Comparison of ENCODE assay signal across 13 cellular contexts in genomic region chr3:157166559-157166958, GRCh38. TPM values are rescaled to one million over a fixed set of nuclear protein-coding genes. Genes with fewer than 3 reads are reported as not detected.
DNase-seq lines count a peak whose midpoint lies in the region; ATAC-seq, FAIRE-seq and TF ChIP-seq lines count a peak whose summit lies in the region.
"Had no signal": no experiment of that assay in that cellular context is flagged by ENCODE, and none has a peak within 500 bp of the region (broad histone marks: within the 10 kb centered on the region; RNA-seq: fewer than 3 reads in every experiment).

No MANE protein-coding gene starts in this region.

- H3K9me3 Mint-ChIP-seq in CD8-positive, alpha-beta memory T cell: no peaks in the 10 kb centered on the region
- no peaks in the 10 kb centered on the region for H3K9me3 Mint-ChIP-seq in neural progenitor cell
- H3K9me3 Mint-ChIP-seq: activated naive CD8-positive, alpha-beta T cell treated with anti-CD3 and anti-CD28 coated beads, Interleukin-2, amount 10 ng/mL, durations not matched to agents 7 days and 5 days had no signal

- SMC1A ChIA-PET in GM12878 (lab: Charles Lee; ENCODE audit: uncharacterized antibody, unreplicated experiment): interaction anchor here (1.2 kb wide), 1 partner anchor 35 kb away, joined by 3 read pairs; no protein-coding TSS in a partner anchor

- POLR2A ChIA-PET in GM12878 (lab: Charles Lee) (interaction anchor here (1.0 to 1.2 kb wide), 2 partner anchors 8 to 10 kb away, joined by 3 to 7 read pairs; no protein-coding TSS in a partner anchor), SK-N-SH (lab: Yijun Ruan, JAX) (no interaction called here)
- POLR2A ChIA-PET in CD8-positive, alpha-beta memory T cell (lab: Charles Lee): no interaction called here

- no peak overlapping the region for H3K4me3 Mint-ChIP-seq in CD8-positive, alpha-beta memory T cell
- no peak overlapping the region for H3K4me3 Mint-ChIP-seq in neural progenitor cell
- H3K4me3 Mint-ChIP-seq: activated naive CD8-positive, alpha-beta T cell treated with anti-CD3 and anti-CD28 coated beads, Interleukin-2, amount 10 ng/mL, durations not matched to agents 7 days and 5 days had no signal

- ATAC-seq in GM19351 (IDR thresholded peaks at IDR 0.05; ENCODE audit: unreplicated experiment): peak; percentile 72
- ATAC-seq in HG03060 (IDR thresholded peaks at IDR 0.05; ENCODE audit: low read depth, unreplicated experiment): peak; percentile 78
- peak; percentile 89 for ATAC-seq in GM12878
- ATAC-seq: left lung had no signal

- intact Hi-C loops in GM12878 (cut with micrococcal nuclease; ENCODE audit: unreplicated experiment): loop anchor here (10.0 kb wide), 1 partner anchor 1292 kb away; the partner anchor contains the start of gene GMPS

- TF ChIP-seq POLR2A in GM12878 (IDR thresholded peaks at IDR 0.05; ENCODE audit: low read depth, low read length) (no peak), suprapubic skin (IDR thresholded peaks at IDR 0.05) (no peak)

- WGBS in GM12878 (ENCODE audit: insufficient coverage, insufficient replicate concordance, low lambda C conversion rate, missing lambda C conversion rate): 28% methylated on average over 2 of the region's 2 CpGs
- 77% methylated on average over 2 of the region's 2 CpGs for WGBS in suprapubic skin
- 84% methylated on average over 2 of the region's 2 CpGs for WGBS in SK-N-SH (ENCODE audit: low lambda C conversion rate)

- H3K4me2 ChIP-seq in GM12878 (ENCODE audit: control insufficient read depth, insufficient read depth) (no peak overlapping the region), neural progenitor cell (no peak overlapping the region), SK-N-SH (no peak overlapping the region)

- H3K36me3 ChIP-seq in GM12878 (ENCODE audit: control insufficient read depth in 2 of 2, insufficient read depth in 2 of 2, low read length in 1 of 2): no peaks in the 10 kb centered on the region; a peak in 1 of 4 replicates
- no peaks in the 10 kb centered on the region for H3K36me3 ChIP-seq in CD8-positive, alpha-beta memory T cell (ENCODE audit: insufficient read depth, low read length)
- no peaks in the 10 kb centered on the region for H3K36me3 ChIP-seq in neural progenitor cell
- no peaks in the 10 kb centered on the region for H3K36me3 ChIP-seq in suprapubic skin
- H3K36me3 ChIP-seq in SK-N-SH (replicated peaks in 1 of 2; ENCODE audit: control insufficient read depth in 1 of 2, insufficient read depth in 2 of 2, low read length in 1 of 2): peaks cover 0 to 4% of the 10 kb centered on the region in 2 experiments
- H3K36me3 ChIP-seq: left lung had no signal

- no peak for TF ChIP-seq EP300 in GM12878 (IDR thresholded peaks at IDR 0.05; ENCODE audit: borderline replicate concordance in 1 of 2, control insufficient read depth in 1 of 2, low read depth in 2 of 2, low read length in 2 of 2)
- TF ChIP-seq EP300 in suprapubic skin (IDR thresholded peaks at IDR 0.05): no peak
- no peak for TF ChIP-seq EP300 in SK-N-SH (IDR thresholded peaks at IDR 0.05; ENCODE audit: borderline replicate concordance in 1 of 2, low read depth in 1 of 2, low read length in 1 of 2)

- H3K4me3 ChIP-seq in GM12878 (no peak overlapping the region), neural progenitor cell (no peak overlapping the region), suprapubic skin (no peak overlapping the region), SK-N-SH (ENCODE audit: low read depth in 2 of 2, low read length in 1 of 2) (no peak overlapping the region)
- no peak overlapping the region for H3K4me3 ChIP-seq in CD8-positive, alpha-beta memory T cell (ENCODE audit: low read length)
- H3K4me3 ChIP-seq: left lung had no signal

- H3K36me3 Mint-ChIP-seq in CD8-positive, alpha-beta memory T cell: no peaks in the 10 kb centered on the region
- peaks cover 3% of the 10 kb centered on the region for H3K36me3 Mint-ChIP-seq in neural progenitor cell

- H3K4me1 ChIP-seq in GM12878 (ENCODE audit: control insufficient read depth, insufficient read depth, low read length) (no peaks in the 10 kb centered on the region; the same call in 1 of the 2 replicates), neural progenitor cell (peaks cover 8% of the 10 kb centered on the region), suprapubic skin (no peaks in the 10 kb centered on the region), SK-N-SH (ENCODE audit: control insufficient read depth in 1 of 2, insufficient read depth in 2 of 2, low read depth in 1 of 2, low read length in 1 of 2) (no peaks in the 10 kb centered on the region)
- no peaks in the 10 kb centered on the region for H3K4me1 ChIP-seq in CD8-positive, alpha-beta memory T cell (ENCODE audit: insufficient read depth, low read length)

- peak overlapping the region in 1 of 8 donors; percentile 39 for H3K27ac Mint-ChIP-seq in CD8-positive, alpha-beta memory T cell
- no peak overlapping the region for H3K27ac Mint-ChIP-seq in neural progenitor cell
- H3K27ac Mint-ChIP-seq: activated naive CD8-positive, alpha-beta T cell treated with anti-CD3 and anti-CD28 coated beads, Interleukin-2, amount 10 ng/mL, durations not matched to agents 7 days and 5 days had no signal

- H3K9me2 ChIP-seq in SK-N-SH: no peaks in the 10 kb centered on the region

- no TSS peak for BruUV-seq in GM12878 (replicated peaks; lab: Mats Ljungman, UMichigan)

- DNase-seq in GM12878 (ENCODE audit: low read depth, low spot score) (no peak), neural progenitor cell (ENCODE audit: low spot score) (no peak), suprapubic skin (ENCODE audit: low spot score in 2 of 2) (no peak), SK-N-SH (no peak)
- DNase-seq in CD8-positive, alpha-beta memory T cell: no peak
- DNase-seq: activated naive CD8-positive, alpha-beta T cell treated with anti-CD3 and anti-CD28 coated beads, Interleukin-2, amount 10 ng/mL, durations not matched to agents 7 days and 5 days; C1 segment of cervical spinal cord; left lung; stimulated activated naive CD4-positive, alpha-beta T cell had no signal

- H3K9ac ChIP-seq in GM12878 (ENCODE audit: control insufficient read depth, insufficient read depth, low read length) (no peak overlapping the region), neural progenitor cell (no peak overlapping the region), SK-N-SH (no peak overlapping the region)

- CTCF ChIA-PET in GM12878 (lab: Yijun Ruan, JAX): no interaction called here
- CTCF ChIA-PET in CD8-positive, alpha-beta memory T cell (lab: Charles Lee): no interaction called here
- CTCF ChIA-PET in SK-N-SH (lab: Yijun Ruan, JAX): no interaction called here

- TF ChIP-seq RAD21 in GM12878 (IDR thresholded peaks at IDR 0.05; ENCODE audit: insufficient read depth, low read depth, low read length): no peak
- no peak for TF ChIP-seq RAD21 in SK-N-SH (IDR thresholded peaks at IDR 0.05; ENCODE audit: low read length)

- H3K4me1 Mint-ChIP-seq in CD8-positive, alpha-beta memory T cell: peaks cover under 1 to 4% (median 3%) of the 10 kb centered on the region in 3 donors
- H3K4me1 Mint-ChIP-seq in neural progenitor cell: peaks cover 6% of the 10 kb centered on the region

- no peaks in the 10 kb centered on the region for H3K27me3 ChIP-seq in GM12878 (replicated peaks in 1 of 2; ENCODE audit: control insufficient read depth in 2 of 2, insufficient read depth in 2 of 2, low read length in 1 of 2)
- H3K27me3 ChIP-seq in CD8-positive, alpha-beta memory T cell (ENCODE audit: insufficient read depth, low read length, poor library complexity, severe bottlenecking): no peaks in the 10 kb centered on the region
- no peaks in the 10 kb centered on the region for H3K27me3 ChIP-seq in neural progenitor cell
- no peaks in the 10 kb centered on the region for H3K27me3 ChIP-seq in suprapubic skin
- no peaks in the 10 kb centered on the region for H3K27me3 ChIP-seq in SK-N-SH (ENCODE audit: insufficient read depth)
- H3K27me3 ChIP-seq: left lung had no signal

- H3F3A ChIP-seq in neural progenitor cell (ENCODE audit: low read depth) (peaks cover 7% of the 10 kb centered on the region), SK-N-SH (replicated peaks; ENCODE audit: insufficient read depth) (peaks cover 4% of the 10 kb centered on the region)

- H3K27me3 Mint-ChIP-seq in CD8-positive, alpha-beta memory T cell: peaks cover 0 to 3% of the 10 kb centered on the region in 2 donors
- no peaks in the 10 kb centered on the region for H3K27me3 Mint-ChIP-seq in neural progenitor cell (ENCODE audit: insufficient read depth, low read depth)
- H3K27me3 Mint-ChIP-seq: activated naive CD8-positive, alpha-beta T cell treated with anti-CD3 and anti-CD28 coated beads, Interleukin-2, amount 10 ng/mL, durations not matched to agents 7 days and 5 days had no signal

- RAD21 ChIA-PET in GM12878 (lab: Charles Lee; ENCODE audit: unreplicated experiment): interaction anchor here (1.3 kb wide), 1 partner anchor 9 kb away, joined by 6 read pairs; no protein-coding TSS in a partner anchor

- in situ Hi-C loops in GM12878 (cut with MboI): no loop called here

- H3K27ac ChIP-seq in 22Rv1 (peak overlapping the region; percentile 59), GM12878 (ENCODE audit: control insufficient read depth, insufficient read depth) (no peak overlapping the region), neural progenitor cell (no peak overlapping the region), suprapubic skin (no peak overlapping the region), SK-N-SH (ENCODE audit: low read depth in 2 of 2, low read length in 1 of 2) (no peak overlapping the region)
- H3K27ac ChIP-seq in CD8-positive, alpha-beta memory T cell (ENCODE audit: low read depth, low read length): no peak overlapping the region
- H3K27ac ChIP-seq: left lung had no signal

- no peak for TF ChIP-seq CTCF in 22Rv1 (IDR thresholded peaks at IDR 0.05)
- no peak for TF ChIP-seq CTCF in GM12878 (IDR thresholded peaks at IDR 0.05 in 2 of 3, conservative IDR thresholded peaks at IDR 0.05 in 1 of 3; ENCODE audit: control insufficient read depth in 2 of 3, extremely low read depth in 1 of 3, insufficient read depth in 1 of 3, low read depth in 3 of 3, low read length in 3 of 3)
- TF ChIP-seq CTCF in neural progenitor cell (IDR thresholded peaks at IDR 0.05): no peak
- no peak for TF ChIP-seq CTCF in suprapubic skin (IDR thresholded peaks at IDR 0.05)
- no peak for TF ChIP-seq CTCF in SK-N-SH (IDR thresholded peaks at IDR 0.05)

- H3K79me2 ChIP-seq in GM12878 (ENCODE audit: control insufficient read depth, insufficient read depth, low read length) (no peaks in the 10 kb centered on the region; the same call in 1 of the 2 replicates), neural progenitor cell (ENCODE audit: low read depth) (no peaks in the 10 kb centered on the region), SK-N-SH (ENCODE audit: insufficient read depth) (no peaks in the 10 kb centered on the region)

- FAIRE-seq in GM12878 (lab: Jason Lieb, UNC): no peak
- FAIRE-seq: endothelial cell of umbilical vein had no signal

- H4K20me1 ChIP-seq in GM12878 (ENCODE audit: control insufficient read depth, insufficient read depth): no peaks in the 10 kb centered on the region
- no peaks in the 10 kb centered on the region for H4K20me1 ChIP-seq in neural progenitor cell (ENCODE audit: low read depth)
- H4K20me1 ChIP-seq in SK-N-SH (ENCODE audit: insufficient read depth): no peaks in the 10 kb centered on the region

- H2AFZ ChIP-seq in GM12878 (ENCODE audit: control insufficient read depth, low read depth, low read length) (peak overlapping the region; percentile 9; the same call in 1 of the 2 replicates), neural progenitor cell (replicated peaks) (no peak overlapping the region), SK-N-SH (ENCODE audit: low read depth) (no peak overlapping the region)

- H3K9me3 ChIP-seq in GM12878 (replicated peaks; ENCODE audit: control insufficient read depth, insufficient read depth, low read length) (no peaks in the 10 kb centered on the region), neural progenitor cell (ENCODE audit: low read depth) (no peaks in the 10 kb centered on the region), suprapubic skin (no peaks in the 10 kb centered on the region), SK-N-SH (no peaks in the 10 kb centered on the region)
- no peaks in the 10 kb centered on the region for H3K9me3 ChIP-seq in CD8-positive, alpha-beta memory T cell (ENCODE audit: low read length)
- H3K9me3 ChIP-seq: left lung had no signal

RNA-seq across cellular contexts. Expression of gene CCNL1, which starts 6.6 kb away (rescaled TPM):
- total RNA-seq in GM12878 (2013; cell fraction: nucleolus; rRNA removed): 786 and 840 TPM in 2 replicates
- total RNA-seq in GM12878 (2014; rRNA removed): 173 and 180 TPM in 2 replicates
- 125 and 134 TPM in 2 replicates for total RNA-seq in GM12878 (2014; rRNA removed; fragmentation: Illumina TruSeq; extraction: Trizol)
- 105 and 107 TPM in 2 replicates for total RNA-seq in GM12878 (2021)
- 92.3 TPM for polyA plus RNA-seq in GM12878 (2011; ENCODE audit: low read depth)
- polyA plus RNA-seq in GM12878 (2011; rRNA removed): 174 and 236 TPM in 2 replicates
- polyA plus RNA-seq in GM12878 (2011; cell fraction: cytosol; rRNA removed): 54.9 and 72.4 TPM in 2 replicates
- polyA plus RNA-seq in GM12878 (2011; cell fraction: nucleus; rRNA removed): 732 and 1,003 TPM in 2 replicates
- polyA plus RNA-seq in GM12878 (2012): 101 and 129 TPM in 2 replicates
- polyA plus RNA-seq in GM12878 (2014; fragmentation: Illumina TruSeq; extraction: Trizol): 119 and 153 TPM in 2 replicates
- 10 to 100 TPM; 22.2 to 39.8 TPM for polyA plus RNA-seq in GM12878 (2014; fragmentation: Nextera tagmentation; extraction: Ambion mirVana)
- 127 and 135 TPM in 2 replicates for polyA plus RNA-seq in GM12878 (2014; rRNA removed)
- polyA plus RNA-seq in GM12878 (2016; fragmentation: Nextera tagmentation; extraction: Ambion mirVana): 100 to 1,000 TPM in 1 of 2 experiments, 10 to 100 TPM in 1; 85.1 to 111 TPM
- polyA minus RNA-seq in GM12878 (2011; rRNA and poly(A)+ RNA removed): 159 and 190 TPM in 2 replicates
- 50.1 and 54.2 TPM in 2 replicates for polyA minus RNA-seq in GM12878 (2011; cell fraction: cytosol; rRNA and poly(A)+ RNA removed)
- 1,045 and 1,316 TPM in 2 replicates for polyA minus RNA-seq in GM12878 (2011; cell fraction: nucleus; rRNA and poly(A)+ RNA removed)
- total RNA-seq in CD8-positive, alpha-beta memory T cell: 100 to 1,000 TPM; 125 to 126 TPM
- 62.1 TPM for polyA plus RNA-seq in CD8-positive, alpha-beta memory T cell
- 154 and 214 TPM in 2 replicates for total RNA-seq in neural progenitor cell (ENCODE audit: low replicate concordance)
- total RNA-seq in suprapubic skin: 100 to 1,000 TPM; 203 to 665 (median 246) TPM
- polyA plus RNA-seq in SK-N-SH (2012; rRNA removed): 99.8 and 131 TPM in 2 replicates
- 27.3 and 29.6 TPM in 2 replicates for polyA plus RNA-seq in SK-N-SH (2012; cell fraction: cytosol; rRNA removed)
- polyA plus RNA-seq in SK-N-SH (2012; cell fraction: nucleus; rRNA removed): 490 and 685 TPM in 2 replicates
